Comparison of ENCODE assay signal across 14 cellular contexts in genomic region chr12:128381961-128382360, GRCh38.
"Had no signal": no experiment of that assay in that cellular context is flagged by ENCODE, and none has a peak within 500 bp of the region (broad histone marks: within the 10 kb centered on the region; RNA-seq: fewer than 3 reads in every experiment).

No MANE protein-coding gene starts in this region.

- H3K9me3 ChIP-seq: colonic mucosa, gastroesophageal sphincter, right lobe of liver, testis had no signal

- ATAC-seq: gastroesophageal sphincter, left lobe of liver, right lobe of liver, SK-N-SH treated with all-trans-retinoic acid at 6 μM for 48 hours, WTC11 had no signal

- H3K27me3 ChIP-seq: colonic mucosa, right lobe of liver, testis had no signal

- H3K36me3 ChIP-seq: cardiac muscle cell, colonic mucosa, gastroesophageal sphincter, right lobe of liver had no signal

- H3K4me1 ChIP-seq: colonic mucosa, gastroesophageal sphincter, parathyroid adenoma, right lobe of liver, testis had no signal

- H3K4me3 ChIP-seq: cardiac muscle cell, colonic mucosa, gastroesophageal sphincter, right lobe of liver, testis had no signal

- H3K79me2 ChIP-seq: parathyroid adenoma had no signal

- H2AFZ ChIP-seq: parathyroid adenoma had no signal

- H3K27ac ChIP-seq: cardiac muscle cell, colonic mucosa, gastroesophageal sphincter, parathyroid adenoma, right lobe of liver, testis had no signal

- H3K9ac ChIP-seq: parathyroid adenoma had no signal

- DNase-seq: activated CD4-positive, alpha-beta T cell treated with anti-CD3 and anti-CD28 coated beads, Interleukin-2, amount 10 ng/mL, durations not matched to agents 24 days and 14 days; activated naive CD4-positive, alpha-beta T cell; colonic mucosa; effector CD8-positive, alpha-beta T cell; right lobe of liver; stimulated activated CD4-positive, alpha-beta T cell treated with anti-CD3 and anti-CD28 coated beads, Interleukin-12 subunit alpha, Interleukin-12 subunit beta, amount 100 ng/mL, for 4 hours; stimulated activated naive CD4-positive, alpha-beta T cell treated with Interleukin-2 at 50 U/mL for 16 hours; testis had no signal
